Comparison of ENCODE assay signal across 1 cellular context in the genomic region with DNA sequence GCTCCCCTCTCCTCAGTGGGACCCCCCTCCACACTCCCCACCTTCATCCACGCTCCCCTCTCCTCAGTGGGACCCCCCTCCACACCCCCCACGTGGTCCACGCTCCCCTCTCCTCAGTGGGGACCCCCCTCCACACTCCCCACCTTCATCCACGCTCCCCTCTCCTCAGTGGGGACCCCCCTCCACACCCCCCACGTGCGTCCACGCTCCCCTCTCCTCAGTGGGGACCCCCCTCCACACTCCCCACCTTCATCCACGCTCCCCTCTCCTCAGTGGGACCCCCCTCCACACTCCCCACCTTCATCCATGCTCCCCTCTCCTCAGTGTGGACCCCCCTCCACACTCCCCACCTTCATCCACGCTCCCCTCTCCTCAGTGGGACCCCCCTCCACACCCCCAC.
A peak's percentile ranks its signal among the peaks of the same experiment; 100 is the strongest.
DNase-seq lines count a peak whose midpoint lies in the region; FAIRE-seq and TF ChIP-seq lines count a peak whose summit lies in the region.
"Not testable (repeated sequence)": the region's sequence is repeated elsewhere in the genome, so short reads cannot be mapped to it uniquely, and the experiment has no call there.

No MANE protein-coding gene starts in this region.

- not testable (repeated sequence) for H3K36me3 ChIP-seq in kidney (ENCODE audit: control insufficient read depth in 1 of 2, insufficient read depth in 2 of 2, low read length in 2 of 2)

- not testable (repeated sequence) for H3K9me3 ChIP-seq in kidney (ENCODE audit: control insufficient read depth in 1 of 2, low read length in 2 of 2)

- DNase-seq in kidney, result peak; percentile 42

- FAIRE-seq in kidney (lab: Jason Lieb, UNC), result not testable (repeated sequence)

- intact Hi-C loops in kidney (cut with DNase I), result not testable (repeated sequence)

- not testable (repeated sequence) for TF ChIP-seq CTCF in kidney (IDR thresholded peaks at IDR 0.05; ENCODE audit: borderline replicate concordance, extremely low read depth, insufficient read depth)

- H3K27ac ChIP-seq in kidney (ENCODE audit: low read depth in 2 of 2, low read length in 2 of 2), result not testable (repeated sequence)

- not testable (repeated sequence) for H3K9ac ChIP-seq in kidney (ENCODE audit: low read length in 2 of 2)

- H3K4me1 ChIP-seq in kidney (ENCODE audit: control insufficient read depth in 1 of 2, insufficient read depth in 1 of 2, low read depth in 1 of 2, low read length in 2 of 2), result not testable (repeated sequence)

- H3K4me3 ChIP-seq in kidney (ENCODE audit: low read length in 2 of 2), result not testable (repeated sequence)
